9 cellular contexts compared by ENCODE assay signal in the genomic region with DNA sequence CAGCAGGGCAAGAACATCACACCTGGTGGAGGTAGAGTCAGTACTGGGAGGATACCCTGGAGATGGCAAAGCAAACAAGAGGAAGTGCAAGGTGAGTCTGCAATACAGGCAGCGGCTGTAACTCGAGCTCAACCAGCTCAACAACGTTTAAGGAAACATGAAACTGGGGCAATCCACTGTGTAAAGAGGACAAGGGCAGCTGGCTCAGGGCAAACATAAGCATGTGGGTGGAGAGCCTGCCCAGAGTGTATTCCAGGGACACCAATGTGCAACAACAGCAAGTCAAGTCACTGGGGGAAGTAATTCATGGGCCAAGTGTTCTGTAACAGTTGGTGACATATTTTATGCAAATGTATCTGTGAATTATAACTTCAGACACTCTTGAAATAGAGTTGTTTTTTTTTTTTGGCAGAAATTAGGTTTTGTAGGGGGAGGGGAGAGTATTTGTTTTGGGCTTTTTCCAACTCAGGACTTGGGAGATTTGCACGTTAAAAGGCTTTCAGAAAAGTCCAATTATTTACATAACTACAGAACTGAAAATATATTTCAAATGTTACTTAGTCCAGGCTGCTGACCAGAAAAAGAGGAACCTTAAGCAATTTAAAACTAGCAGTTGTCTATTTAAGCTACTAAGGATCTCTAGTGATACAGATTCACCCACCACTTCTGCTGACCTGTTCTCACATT. TPM values are rescaled to one million over a fixed set of nuclear protein-coding genes. Genes with fewer than 3 reads are reported as not detected.
A peak's percentile ranks its signal among the peaks of the same experiment; 100 is the strongest.
DNase-seq lines count a peak whose midpoint lies in the region; ATAC-seq and TF ChIP-seq lines count a peak whose summit lies in the region.
"Had no signal": no experiment of that assay in that cellular context is flagged by ENCODE, and none has a peak within 500 bp of the region (broad histone marks: within the 10 kb centered on the region; RNA-seq: fewer than 3 reads in every experiment).

No MANE protein-coding gene starts in this region.

- peak; percentile 99 for DNase-seq in NCI-H1105 treated with DMSO at 0.1 percent for 48 hours (lab: John Stamatoyannopoulos, UW)
- peak; percentile 44 for DNase-seq in NOMO-1 treated with DMSO at 0.1 percent for 48 hours (lab: John Stamatoyannopoulos, UW; ENCODE audit: unreplicated experiment)
- DNase-seq in foreskin keratinocyte = peak; percentile 7
- DNase-seq in type B pancreatic cell (ENCODE audit: extremely low spot score, unreplicated experiment) = no peak
- no peak for DNase-seq in T1000 (lab: John Stamatoyannopoulos, UW)

- H3K4me1 ChIP-seq in foreskin keratinocyte = no peaks in the 10 kb centered on the region

- H3K36me3 Mint-ChIP-seq in type B pancreatic cell = no peaks in the 10 kb centered on the region

- peaks cover 31% of the 10 kb centered on the region for H3K4me1 Mint-ChIP-seq in type B pancreatic cell (ENCODE audit: unreplicated experiment)

- H3K9me3 Mint-ChIP-seq in type B pancreatic cell = peaks cover 5% of the 10 kb centered on the region

- TF ChIP-seq CTCF in foreskin keratinocyte (conservative IDR thresholded peaks at IDR 0.05) (no peak), type B pancreatic cell (conservative IDR thresholded peaks at IDR 0.05) (no peak)

- ATAC-seq in foreskin keratinocyte (peak; percentile 41), HG02623 (IDR thresholded peaks at IDR 0.05; ENCODE audit: unreplicated experiment) (no peak), GM18519 (IDR thresholded peaks at IDR 0.05; ENCODE audit: low FRiP score, unreplicated experiment) (no peak)

- H3K4me3 Mint-ChIP-seq in type B pancreatic cell = peak overlapping the region; percentile 24

- H3K27ac Mint-ChIP-seq in type B pancreatic cell = peak overlapping the region; percentile 46

- no peak overlapping the region for H3K27ac ChIP-seq in foreskin keratinocyte
- H3K27ac ChIP-seq: thoracic aorta had no signal

- H3K27me3 Mint-ChIP-seq in type B pancreatic cell = no peaks in the 10 kb centered on the region

- H3K27me3 ChIP-seq in foreskin keratinocyte = no peaks in the 10 kb centered on the region

RNA-seq across cellular contexts. Expression of gene NRXN1, which starts 18.7 kb away (rescaled TPM):
- total RNA-seq in foreskin keratinocyte (not detected in 2 replicates), type B pancreatic cell (ENCODE audit: low replicate concordance) (24.5 and 24.6 TPM in 2 replicates)
- polyA plus RNA-seq in foreskin keratinocyte = not detected in 2 replicates
- polyA plus RNA-seq: fibroblast of lung had no signal

Comparison
In these comparisons a context has a peak if more than half of its experiments do, and no peak if none do; other contexts are left out.
1. DNase-seq: peak in NCI-H1105 treated with DMSO at 0.1 percent for 48 hours (single experiment), NOMO-1 treated with DMSO at 0.1 percent for 48 hours (single experiment) and foreskin keratinocyte (2 of 2); none in type B pancreatic cell (single experiment) and T1000 (single experiment).
2. RNA of gene NRXN1, which starts 18.7 kb away (total RNA-seq): 24.5 to 24.6 TPM in type B pancreatic cell; not detected in foreskin keratinocyte; every median in the first group is over 10 times any median in the second.